In the genomic region with DNA sequence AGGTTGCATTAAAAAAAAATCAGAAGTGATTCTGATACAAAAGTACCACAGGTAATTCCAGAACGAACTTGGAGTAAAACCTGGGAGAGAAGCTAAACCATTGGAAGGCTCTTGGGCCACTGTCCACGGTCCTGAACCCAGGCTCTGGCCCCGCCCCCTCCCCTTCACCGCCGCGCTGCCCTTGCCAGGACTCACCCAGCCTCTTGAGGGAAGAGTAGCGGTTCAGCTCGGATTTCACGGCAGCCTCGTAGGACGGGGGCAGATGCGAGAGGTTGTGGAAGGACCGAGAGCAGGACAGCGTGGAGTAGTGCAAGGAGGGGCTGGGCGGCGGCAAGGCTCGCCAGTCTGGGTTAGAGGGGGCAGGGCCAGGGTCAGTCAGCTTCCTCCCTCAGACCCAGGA, we compare ENCODE assay signal across 1 cellular context.
TF ChIP-seq lines count a peak whose summit lies in the region.

No MANE protein-coding gene starts in this region.

TF ChIP-seq in HepG2, 621 proteins besides CTCF, POLR2A, EP300 and RAD21 (continued from another document and continues in another):
- TF ChIP-seq EZH2 (conservative IDR thresholded peaks at IDR 0.05; ENCODE audit: low read depth, low read length): no peak
- peak; percentile 32; the same call in 1 of the 2 replicates for TF ChIP-seq ZNF878 (CRISPR knock-in tag; IDR thresholded peaks at IDR 0.05)
- no peak for TF ChIP-seq ONECUT2 (CRISPR knock-in tag; IDR thresholded peaks at IDR 0.05)
- TF ChIP-seq MEF2D (CRISPR knock-in tag; IDR thresholded peaks at IDR 0.05): peak; percentile 73; the same call in 1 of the 2 replicates
- peak; percentile 77; the same call in 1 of the 2 replicates for TF ChIP-seq NFKBIZ (CRISPR knock-in tag; IDR thresholded peaks at IDR 0.05)
- TF ChIP-seq ZNF235 (CRISPR knock-in tag; IDR thresholded peaks at IDR 0.05; ENCODE audit: borderline replicate concordance): no peak
- TF ChIP-seq, protein P1, sequence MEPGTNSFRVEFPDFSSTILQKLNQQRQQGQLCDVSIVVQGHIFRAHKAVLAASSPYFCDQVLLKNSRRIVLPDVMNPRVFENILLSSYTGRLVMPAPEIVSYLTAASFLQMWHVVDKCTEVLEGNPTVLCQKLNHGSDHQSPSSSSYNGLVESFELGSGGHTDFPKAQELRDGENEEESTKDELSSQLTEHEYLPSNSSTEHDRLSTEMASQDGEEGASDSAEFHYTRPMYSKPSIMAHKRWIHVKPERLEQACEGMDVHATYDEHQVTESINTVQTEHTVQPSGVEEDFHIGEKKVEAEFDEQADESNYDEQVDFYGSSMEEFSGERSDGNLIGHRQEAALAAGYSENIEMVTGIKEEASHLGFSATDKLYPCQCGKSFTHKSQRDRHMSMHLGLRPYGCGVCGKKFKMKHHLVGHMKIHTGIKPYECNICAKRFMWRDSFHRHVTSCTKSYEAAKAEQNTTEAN (CRISPR knock-in tag; conservative IDR thresholded peaks at IDR 0.05): 0 out of 2 replicates have a peak, but pooled peaks have one; percentile 59
- TF ChIP-seq ZNF256 (CRISPR knock-in tag; conservative IDR thresholded peaks at IDR 0.05): no peak
- no peak for TF ChIP-seq ZFP82 (CRISPR knock-in tag; IDR thresholded peaks at IDR 0.05; ENCODE audit: borderline replicate concordance)
- no peak for TF ChIP-seq ZKSCAN8 (CRISPR knock-in tag; IDR thresholded peaks at IDR 0.05; ENCODE audit: borderline replicate concordance)
- TF ChIP-seq, protein P2, sequence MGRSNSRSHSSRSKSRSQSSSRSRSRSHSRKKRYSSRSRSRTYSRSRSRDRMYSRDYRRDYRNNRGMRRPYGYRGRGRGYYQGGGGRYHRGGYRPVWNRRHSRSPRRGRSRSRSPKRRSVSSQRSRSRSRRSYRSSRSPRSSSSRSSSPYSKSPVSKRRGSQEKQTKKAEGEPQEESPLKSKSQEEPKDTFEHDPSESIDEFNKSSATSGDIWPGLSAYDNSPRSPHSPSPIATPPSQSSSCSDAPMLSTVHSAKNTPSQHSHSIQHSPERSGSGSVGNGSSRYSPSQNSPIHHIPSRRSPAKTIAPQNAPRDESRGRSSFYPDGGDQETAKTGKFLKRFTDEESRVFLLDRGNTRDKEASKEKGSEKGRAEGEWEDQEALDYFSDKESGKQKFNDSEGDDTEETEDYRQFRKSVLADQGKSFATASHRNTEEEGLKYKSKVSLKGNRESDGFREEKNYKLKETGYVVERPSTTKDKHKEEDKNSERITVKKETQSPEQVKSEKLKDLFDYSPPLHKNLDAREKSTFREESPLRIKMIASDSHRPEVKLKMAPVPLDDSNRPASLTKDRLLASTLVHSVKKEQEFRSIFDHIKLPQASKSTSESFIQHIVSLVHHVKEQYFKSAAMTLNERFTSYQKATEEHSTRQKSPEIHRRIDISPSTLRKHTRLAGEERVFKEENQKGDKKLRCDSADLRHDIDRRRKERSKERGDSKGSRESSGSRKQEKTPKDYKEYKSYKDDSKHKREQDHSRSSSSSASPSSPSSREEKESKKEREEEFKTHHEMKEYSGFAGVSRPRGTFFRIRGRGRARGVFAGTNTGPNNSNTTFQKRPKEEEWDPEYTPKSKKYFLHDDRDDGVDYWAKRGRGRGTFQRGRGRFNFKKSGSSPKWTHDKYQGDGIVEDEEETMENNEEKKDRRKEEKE (IDR thresholded peaks at IDR 0.05): no peak
- peak; percentile 99 for TF ChIP-seq MIER2 (CRISPR knock-in tag; IDR thresholded peaks at IDR 0.05)
- TF ChIP-seq TMF1 (CRISPR knock-in tag; IDR thresholded peaks at IDR 0.05; ENCODE audit: low read depth): peak; percentile 56; the same call in 1 of the 2 replicates
- 0 out of 2 replicates have a peak, but pooled peaks have one; percentile 42 for TF ChIP-seq PPARG (CRISPR knock-in tag; conservative IDR thresholded peaks at IDR 0.05)
- peak; percentile 87; the same call in 1 of the 2 replicates for TF ChIP-seq ZFYVE20 (CRISPR knock-in tag; IDR thresholded peaks at IDR 0.05; ENCODE audit: borderline replicate concordance, low read depth)
- TF ChIP-seq ZNF3 (CRISPR knock-in tag; IDR thresholded peaks at IDR 0.05): no peak
- no peak for TF ChIP-seq REL (CRISPR knock-in tag; conservative IDR thresholded peaks at IDR 0.05)
- TF ChIP-seq, protein P3, sequence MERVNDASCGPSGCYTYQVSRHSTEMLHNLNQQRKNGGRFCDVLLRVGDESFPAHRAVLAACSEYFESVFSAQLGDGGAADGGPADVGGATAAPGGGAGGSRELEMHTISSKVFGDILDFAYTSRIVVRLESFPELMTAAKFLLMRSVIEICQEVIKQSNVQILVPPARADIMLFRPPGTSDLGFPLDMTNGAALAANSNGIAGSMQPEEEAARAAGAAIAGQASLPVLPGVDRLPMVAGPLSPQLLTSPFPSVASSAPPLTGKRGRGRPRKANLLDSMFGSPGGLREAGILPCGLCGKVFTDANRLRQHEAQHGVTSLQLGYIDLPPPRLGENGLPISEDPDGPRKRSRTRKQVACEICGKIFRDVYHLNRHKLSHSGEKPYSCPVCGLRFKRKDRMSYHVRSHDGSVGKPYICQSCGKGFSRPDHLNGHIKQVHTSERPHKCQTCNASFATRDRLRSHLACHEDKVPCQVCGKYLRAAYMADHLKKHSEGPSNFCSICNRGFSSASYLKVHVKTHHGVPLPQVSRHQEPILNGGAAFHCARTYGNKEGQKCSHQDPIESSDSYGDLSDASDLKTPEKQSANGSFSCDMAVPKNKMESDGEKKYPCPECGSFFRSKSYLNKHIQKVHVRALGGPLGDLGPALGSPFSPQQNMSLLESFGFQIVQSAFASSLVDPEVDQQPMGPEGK (CRISPR knock-in tag; IDR thresholded peaks at IDR 0.05): 0 out of 2 replicates have a peak, but pooled peaks have one; percentile 16
- TF ChIP-seq, protein P4, sequence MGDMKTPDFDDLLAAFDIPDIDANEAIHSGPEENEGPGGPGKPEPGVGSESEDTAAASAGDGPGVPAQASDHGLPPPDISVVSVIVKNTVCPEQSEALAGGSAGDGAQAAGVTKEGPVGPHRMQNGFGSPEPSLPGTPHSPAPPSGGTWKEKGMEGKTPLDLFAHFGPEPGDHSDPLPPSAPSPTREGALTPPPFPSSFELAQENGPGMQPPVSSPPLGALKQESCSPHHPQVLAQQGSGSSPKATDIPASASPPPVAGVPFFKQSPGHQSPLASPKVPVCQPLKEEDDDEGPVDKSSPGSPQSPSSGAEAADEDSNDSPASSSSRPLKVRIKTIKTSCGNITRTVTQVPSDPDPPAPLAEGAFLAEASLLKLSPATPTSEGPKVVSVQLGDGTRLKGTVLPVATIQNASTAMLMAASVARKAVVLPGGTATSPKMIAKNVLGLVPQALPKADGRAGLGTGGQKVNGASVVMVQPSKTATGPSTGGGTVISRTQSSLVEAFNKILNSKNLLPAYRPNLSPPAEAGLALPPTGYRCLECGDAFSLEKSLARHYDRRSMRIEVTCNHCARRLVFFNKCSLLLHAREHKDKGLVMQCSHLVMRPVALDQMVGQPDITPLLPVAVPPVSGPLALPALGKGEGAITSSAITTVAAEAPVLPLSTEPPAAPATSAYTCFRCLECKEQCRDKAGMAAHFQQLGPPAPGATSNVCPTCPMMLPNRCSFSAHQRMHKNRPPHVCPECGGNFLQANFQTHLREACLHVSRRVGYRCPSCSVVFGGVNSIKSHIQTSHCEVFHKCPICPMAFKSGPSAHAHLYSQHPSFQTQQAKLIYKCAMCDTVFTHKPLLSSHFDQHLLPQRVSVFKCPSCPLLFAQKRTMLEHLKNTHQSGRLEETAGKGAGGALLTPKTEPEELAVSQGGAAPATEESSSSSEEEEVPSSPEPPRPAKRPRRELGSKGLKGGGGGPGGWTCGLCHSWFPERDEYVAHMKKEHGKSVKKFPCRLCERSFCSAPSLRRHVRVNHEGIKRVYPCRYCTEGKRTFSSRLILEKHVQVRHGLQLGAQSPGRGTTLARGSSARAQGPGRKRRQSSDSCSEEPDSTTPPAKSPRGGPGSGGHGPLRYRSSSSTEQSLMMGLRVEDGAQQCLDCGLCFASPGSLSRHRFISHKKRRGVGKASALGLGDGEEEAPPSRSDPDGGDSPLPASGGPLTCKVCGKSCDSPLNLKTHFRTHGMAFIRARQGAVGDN (CRISPR knock-in tag; IDR thresholded peaks at IDR 0.05): peak; percentile 54; the same call in 1 of the 2 replicates
- no peak for TF ChIP-seq TAF1 (CRISPR knock-in tag; IDR thresholded peaks at IDR 0.05)
- TF ChIP-seq HES4 (CRISPR knock-in tag; IDR thresholded peaks at IDR 0.05; ENCODE audit: borderline replicate concordance): peak; percentile 83
- no peak for TF ChIP-seq RBM39 (IDR thresholded peaks at IDR 0.05; ENCODE audit: low read depth, low read length, poor library complexity, severe bottlenecking)
- TF ChIP-seq, protein P5, sequence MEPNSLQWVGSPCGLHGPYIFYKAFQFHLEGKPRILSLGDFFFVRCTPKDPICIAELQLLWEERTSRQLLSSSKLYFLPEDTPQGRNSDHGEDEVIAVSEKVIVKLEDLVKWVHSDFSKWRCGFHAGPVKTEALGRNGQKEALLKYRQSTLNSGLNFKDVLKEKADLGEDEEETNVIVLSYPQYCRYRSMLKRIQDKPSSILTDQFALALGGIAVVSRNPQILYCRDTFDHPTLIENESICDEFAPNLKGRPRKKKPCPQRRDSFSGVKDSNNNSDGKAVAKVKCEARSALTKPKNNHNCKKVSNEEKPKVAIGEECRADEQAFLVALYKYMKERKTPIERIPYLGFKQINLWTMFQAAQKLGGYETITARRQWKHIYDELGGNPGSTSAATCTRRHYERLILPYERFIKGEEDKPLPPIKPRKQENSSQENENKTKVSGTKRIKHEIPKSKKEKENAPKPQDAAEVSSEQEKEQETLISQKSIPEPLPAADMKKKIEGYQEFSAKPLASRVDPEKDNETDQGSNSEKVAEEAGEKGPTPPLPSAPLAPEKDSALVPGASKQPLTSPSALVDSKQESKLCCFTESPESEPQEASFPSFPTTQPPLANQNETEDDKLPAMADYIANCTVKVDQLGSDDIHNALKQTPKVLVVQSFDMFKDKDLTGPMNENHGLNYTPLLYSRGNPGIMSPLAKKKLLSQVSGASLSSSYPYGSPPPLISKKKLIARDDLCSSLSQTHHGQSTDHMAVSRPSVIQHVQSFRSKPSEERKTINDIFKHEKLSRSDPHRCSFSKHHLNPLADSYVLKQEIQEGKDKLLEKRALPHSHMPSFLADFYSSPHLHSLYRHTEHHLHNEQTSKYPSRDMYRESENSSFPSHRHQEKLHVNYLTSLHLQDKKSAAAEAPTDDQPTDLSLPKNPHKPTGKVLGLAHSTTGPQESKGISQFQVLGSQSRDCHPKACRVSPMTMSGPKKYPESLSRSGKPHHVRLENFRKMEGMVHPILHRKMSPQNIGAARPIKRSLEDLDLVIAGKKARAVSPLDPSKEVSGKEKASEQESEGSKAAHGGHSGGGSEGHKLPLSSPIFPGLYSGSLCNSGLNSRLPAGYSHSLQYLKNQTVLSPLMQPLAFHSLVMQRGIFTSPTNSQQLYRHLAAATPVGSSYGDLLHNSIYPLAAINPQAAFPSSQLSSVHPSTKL (CRISPR knock-in tag; IDR thresholded peaks at IDR 0.05): peak; percentile 36; the same call in 1 of the 2 replicates
- peak; percentile 54; the same call in 1 of the 2 replicates for TF ChIP-seq NKX3-1 (CRISPR knock-in tag; IDR thresholded peaks at IDR 0.05)
- TF ChIP-seq, protein P6, sequence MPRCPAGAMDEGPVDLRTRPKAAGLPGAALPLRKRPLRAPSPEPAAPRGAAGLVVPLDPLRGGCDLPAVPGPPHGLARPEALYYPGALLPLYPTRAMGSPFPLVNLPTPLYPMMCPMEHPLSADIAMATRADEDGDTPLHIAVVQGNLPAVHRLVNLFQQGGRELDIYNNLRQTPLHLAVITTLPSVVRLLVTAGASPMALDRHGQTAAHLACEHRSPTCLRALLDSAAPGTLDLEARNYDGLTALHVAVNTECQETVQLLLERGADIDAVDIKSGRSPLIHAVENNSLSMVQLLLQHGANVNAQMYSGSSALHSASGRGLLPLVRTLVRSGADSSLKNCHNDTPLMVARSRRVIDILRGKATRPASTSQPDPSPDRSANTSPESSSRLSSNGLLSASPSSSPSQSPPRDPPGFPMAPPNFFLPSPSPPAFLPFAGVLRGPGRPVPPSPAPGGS (CRISPR knock-in tag; IDR thresholded peaks at IDR 0.05): 0 out of 2 replicates have a peak, but pooled peaks have one; percentile 34
- TF ChIP-seq, protein P7, sequence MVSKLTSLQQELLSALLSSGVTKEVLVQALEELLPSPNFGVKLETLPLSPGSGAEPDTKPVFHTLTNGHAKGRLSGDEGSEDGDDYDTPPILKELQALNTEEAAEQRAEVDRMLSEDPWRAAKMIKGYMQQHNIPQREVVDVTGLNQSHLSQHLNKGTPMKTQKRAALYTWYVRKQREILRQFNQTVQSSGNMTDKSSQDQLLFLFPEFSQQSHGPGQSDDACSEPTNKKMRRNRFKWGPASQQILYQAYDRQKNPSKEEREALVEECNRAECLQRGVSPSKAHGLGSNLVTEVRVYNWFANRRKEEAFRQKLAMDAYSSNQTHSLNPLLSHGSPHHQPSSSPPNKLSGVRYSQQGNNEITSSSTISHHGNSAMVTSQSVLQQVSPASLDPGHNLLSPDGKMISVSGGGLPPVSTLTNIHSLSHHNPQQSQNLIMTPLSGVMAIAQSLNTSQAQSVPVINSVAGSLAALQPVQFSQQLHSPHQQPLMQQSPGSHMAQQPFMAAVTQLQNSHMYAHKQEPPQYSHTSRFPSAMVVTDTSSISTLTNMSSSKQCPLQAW (CRISPR knock-in tag; IDR thresholded peaks at IDR 0.05): no peak
- peak; percentile 79; the same call in 1 of the 2 replicates for TF ChIP-seq ZNF75D (CRISPR knock-in tag; IDR thresholded peaks at IDR 0.05; ENCODE audit: borderline replicate concordance)
- TF ChIP-seq TOE1 (CRISPR knock-in tag; IDR thresholded peaks at IDR 0.05): no peak
- TF ChIP-seq ATAD3A (CRISPR knock-in tag; IDR thresholded peaks at IDR 0.05): no peak
- no peak for TF ChIP-seq ZKSCAN5 (CRISPR knock-in tag; IDR thresholded peaks at IDR 0.05)
- TF ChIP-seq, protein P8, sequence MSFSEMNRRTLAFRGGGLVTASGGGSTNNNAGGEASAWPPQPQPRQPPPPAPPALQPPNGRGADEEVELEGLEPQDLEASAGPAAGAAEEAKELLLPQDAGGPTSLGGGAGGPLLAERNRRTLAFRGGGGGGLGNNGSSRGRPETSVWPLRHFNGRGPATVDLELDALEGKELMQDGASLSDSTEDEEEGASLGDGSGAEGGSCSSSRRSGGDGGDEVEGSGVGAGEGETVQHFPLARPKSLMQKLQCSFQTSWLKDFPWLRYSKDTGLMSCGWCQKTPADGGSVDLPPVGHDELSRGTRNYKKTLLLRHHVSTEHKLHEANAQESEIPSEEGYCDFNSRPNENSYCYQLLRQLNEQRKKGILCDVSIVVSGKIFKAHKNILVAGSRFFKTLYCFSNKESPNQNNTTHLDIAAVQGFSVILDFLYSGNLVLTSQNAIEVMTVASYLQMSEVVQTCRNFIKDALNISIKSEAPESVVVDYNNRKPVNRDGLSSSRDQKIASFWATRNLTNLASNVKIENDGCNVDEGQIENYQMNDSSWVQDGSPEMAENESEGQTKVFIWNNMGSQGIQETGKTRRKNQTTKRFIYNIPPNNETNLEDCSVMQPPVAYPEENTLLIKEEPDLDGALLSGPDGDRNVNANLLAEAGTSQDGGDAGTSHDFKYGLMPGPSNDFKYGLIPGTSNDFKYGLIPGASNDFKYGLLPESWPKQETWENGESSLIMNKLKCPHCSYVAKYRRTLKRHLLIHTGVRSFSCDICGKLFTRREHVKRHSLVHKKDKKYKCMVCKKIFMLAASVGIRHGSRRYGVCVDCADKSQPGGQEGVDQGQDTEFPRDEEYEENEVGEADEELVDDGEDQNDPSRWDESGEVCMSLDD (CRISPR knock-in tag; IDR thresholded peaks at IDR 0.05; ENCODE audit: borderline replicate concordance): no peak
- no peak for TF ChIP-seq KDM5A (IDR thresholded peaks at IDR 0.05; ENCODE audit: borderline replicate concordance, low read length)
- TF ChIP-seq, protein P9, sequence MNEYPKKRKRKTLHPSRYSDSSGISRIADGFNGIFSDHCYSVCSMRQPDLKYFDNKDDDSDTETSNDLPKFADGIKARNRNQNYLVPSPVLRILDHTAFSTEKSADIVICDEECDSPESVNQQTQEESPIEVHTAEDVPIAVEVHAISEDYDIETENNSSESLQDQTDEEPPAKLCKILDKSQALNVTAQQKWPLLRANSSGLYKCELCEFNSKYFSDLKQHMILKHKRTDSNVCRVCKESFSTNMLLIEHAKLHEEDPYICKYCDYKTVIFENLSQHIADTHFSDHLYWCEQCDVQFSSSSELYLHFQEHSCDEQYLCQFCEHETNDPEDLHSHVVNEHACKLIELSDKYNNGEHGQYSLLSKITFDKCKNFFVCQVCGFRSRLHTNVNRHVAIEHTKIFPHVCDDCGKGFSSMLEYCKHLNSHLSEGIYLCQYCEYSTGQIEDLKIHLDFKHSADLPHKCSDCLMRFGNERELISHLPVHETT (CRISPR knock-in tag; conservative IDR thresholded peaks at IDR 0.05): 0 out of 2 replicates have a peak, but pooled peaks have one; percentile 52
